ENCODE assay signal across 11 cellular contexts in genomic region chr3:52281980-52282801, GRCh38. TPM values are rescaled to one million over a fixed set of nuclear protein-coding genes. Genes with fewer than 3 reads are reported as not detected.
DNase-seq lines count a peak whose midpoint lies in the region; ATAC-seq and TF ChIP-seq lines count a peak whose summit lies in the region.
"Had no signal": no experiment of that assay in that cellular context is flagged by ENCODE, and none has a peak within 500 bp of the region (broad histone marks: within the 10 kb centered on the region; RNA-seq: fewer than 3 reads in every experiment).

No MANE protein-coding gene starts in this region.

- no peak for TF ChIP-seq EP300 in transverse colon (IDR thresholded peaks at IDR 0.05; ENCODE audit: low read depth)

- no peaks in the 10 kb centered on the region for H3K9me3 Mint-ChIP-seq in activated CD8-positive, alpha-beta T cell treated with anti-CD3 and anti-CD28 coated beads for 36 hours

- ATAC-seq in activated CD8-positive, alpha-beta T cell treated with anti-CD3 and anti-CD28 coated beads for 36 hours: peak; percentile 13
- ATAC-seq in GM19397 (IDR thresholded peaks at IDR 0.05; ENCODE audit: unreplicated experiment): no peak

- POLR2A ChIA-PET in activated CD8-positive, alpha-beta T cell treated with anti-CD3 and anti-CD28 coated beads for 36 hours (lab: Charles Lee): interaction anchor here (0.7 to 31.0 kb wide), 8 partner anchors 9 to 430 kb away, joined by 3 to 949 read pairs (median 4); partner anchors contain the start of genes NISCH, PPM1M, TLR9 and TWF2

- no peak for TF ChIP-seq POLR2A in transverse colon (IDR thresholded peaks at IDR 0.05)

- H3K27ac ChIP-seq in left ventricle myocardium inferior (replicated peaks) (peak overlapping the region; percentile 25), right atrium auricular region (peak overlapping the region in 1 of 2 donors; percentile 12), transverse colon (peak overlapping the region; percentile 42 to 99 (median 54))

- H3K27me3 Mint-ChIP-seq in activated CD8-positive, alpha-beta T cell treated with anti-CD3 and anti-CD28 coated beads for 36 hours: no peaks in the 10 kb centered on the region

- peaks cover 56% of the 10 kb centered on the region for H3K4me1 Mint-ChIP-seq in activated CD8-positive, alpha-beta T cell treated with anti-CD3 and anti-CD28 coated beads for 36 hours (ENCODE audit: low read depth)

- TF ChIP-seq CTCF in left ventricle myocardium inferior (IDR thresholded peaks at IDR 0.05; ENCODE audit: borderline replicate concordance) (no peak), right atrium auricular region (IDR thresholded peaks at IDR 0.05) (no peak), transverse colon (IDR thresholded peaks at IDR 0.05) (no peak)
- no peak for TF ChIP-seq CTCF in activated CD8-positive, alpha-beta T cell treated with anti-CD3 and anti-CD28 coated beads for 36 hours (IDR thresholded peaks at IDR 0.05)

- peak overlapping the region; percentile 53 for H3K4me3 Mint-ChIP-seq in activated CD8-positive, alpha-beta T cell treated with anti-CD3 and anti-CD28 coated beads for 36 hours

- no peaks in the 10 kb centered on the region for H3K36me3 ChIP-seq in left ventricle myocardium inferior
- no peaks in the 10 kb centered on the region for H3K36me3 ChIP-seq in right atrium auricular region
- no peaks in the 10 kb centered on the region for H3K36me3 ChIP-seq in transverse colon

- intact Hi-C loops in left ventricle myocardium inferior (cut with micrococcal nuclease) (no loop called here), transverse colon (cut with DNase I; ENCODE audit: low total_unique reads) (loop anchor here (10.0 kb wide), 1 partner anchor 1947 kb away; no protein-coding TSS in a partner anchor)
- intact Hi-C loops in activated CD8-positive, alpha-beta T cell treated with anti-CD3 and anti-CD28 coated beads for 36 hours (cut with micrococcal nuclease): no loop called here

- DNase-seq in left ventricle myocardium inferior: no peak
- DNase-seq in right atrium auricular region (ENCODE audit: low spot score): no peak
- DNase-seq in activated CD8-positive, alpha-beta T cell treated with anti-CD3 and anti-CD28 coated beads for 36 hours: peak; percentile 70
- peak; percentile 25 for DNase-seq in fibroblast of peridontal ligament (ENCODE audit: extremely low read depth)
- no peak for DNase-seq in transverse colon
- DNase-seq in 8988T: no peak
- no peak for DNase-seq in SHP77 (lab: John Stamatoyannopoulos, UW)
- DNase-seq: C1 segment of cervical spinal cord, mammary epithelial cell, NCI-H774 had no signal

- H3K4me1 ChIP-seq in left ventricle myocardium inferior (peaks cover 47% of the 10 kb centered on the region), right atrium auricular region (peaks cover 0 to 39% of the 10 kb centered on the region in 2 donors), transverse colon (peaks cover 13 to 66% (median 24%) of the 10 kb centered on the region in 4 donors)

- no peak overlapping the region for H3K4me3 ChIP-seq in left ventricle myocardium inferior
- H3K4me3 ChIP-seq in right atrium auricular region: no peak overlapping the region
- no peak overlapping the region for H3K4me3 ChIP-seq in transverse colon

- H3K27ac Mint-ChIP-seq in activated CD8-positive, alpha-beta T cell treated with anti-CD3 and anti-CD28 coated beads for 36 hours: peak overlapping the region; percentile 80

- in situ Hi-C loops in transverse colon (cut with MboI; ENCODE audit: low pct_ligation_motif_present in 1 of 4, low pct_unique_long_range_greater_than_20kb in 1 of 4, low sequenced_read_pairs in 3 of 4): loop anchor here in 1 of 4 donors (10.0 kb wide), 1 partner anchor 47 kb away; the partner anchor contains the start of gene TWF2

- H3K27me3 ChIP-seq in left ventricle myocardium inferior (ENCODE audit: low read depth) (no peaks in the 10 kb centered on the region), right atrium auricular region (no peaks in the 10 kb centered on the region), transverse colon (no peaks in the 10 kb centered on the region)

- 54 to 55% methylated on average over 5 to 8 of the region's 8 CpGs for WGBS in transverse colon (ENCODE audit: low coverage in 1 of 2), 2 donors

- H3K9me3 ChIP-seq in left ventricle myocardium inferior (replicated peaks): no peaks in the 10 kb centered on the region
- H3K9me3 ChIP-seq in right atrium auricular region: no peaks in the 10 kb centered on the region
- no peaks in the 10 kb centered on the region for H3K9me3 ChIP-seq in transverse colon

- CTCF ChIA-PET in activated CD8-positive, alpha-beta T cell treated with anti-CD3 and anti-CD28 coated beads for 36 hours (lab: Charles Lee): interaction anchor here (0.8 to 10.1 kb wide), 11 partner anchors 7 to 62 kb away, joined by 3 to 93 read pairs (median 5); partner anchors contain the start of gene TWF2

- H3K36me3 Mint-ChIP-seq in activated CD8-positive, alpha-beta T cell treated with anti-CD3 and anti-CD28 coated beads for 36 hours (ENCODE audit: low read depth): peaks cover 39% of the 10 kb centered on the region

RNA-seq across cellular contexts. Expression of gene WDR82, which starts 3.7 kb away (rescaled TPM):
- 61.6 TPM for total RNA-seq in left ventricle myocardium inferior
- total RNA-seq in right atrium auricular region: 10 to 100 TPM; 43.2 to 43.8 TPM
- total RNA-seq in activated CD8-positive, alpha-beta T cell treated with anti-CD3 and anti-CD28 coated beads for 36 hours: 100 to 1,000 TPM; 103 to 105 TPM
- total RNA-seq in transverse colon: 10 to 100 TPM; 14.6 to 44.9 (median 40.8) TPM

RNA-seq across cellular contexts. Expression of gene GLYCTK, which starts 5.4 kb away (rescaled TPM):
- total RNA-seq in left ventricle myocardium inferior: 4.0 TPM
- 1 to 10 TPM; 2.0 to 5.4 TPM for total RNA-seq in right atrium auricular region
- 10 to 100 TPM; 21.6 to 21.9 TPM for total RNA-seq in activated CD8-positive, alpha-beta T cell treated with anti-CD3 and anti-CD28 coated beads for 36 hours
- total RNA-seq in transverse colon: 100 to 1,000 TPM in 1 of 4 donors, 10 to 100 TPM in 3; 43.7 to 118 (median 73.7) TPM

RNA-seq across cellular contexts. Expression of gene DNAH1, which starts 33.9 kb away (rescaled TPM):
- total RNA-seq in left ventricle myocardium inferior: 2.2 TPM
- 1 to 10 TPM; 1.5 to 2.5 TPM for total RNA-seq in right atrium auricular region
- total RNA-seq in activated CD8-positive, alpha-beta T cell treated with anti-CD3 and anti-CD28 coated beads for 36 hours: 10 to 100 TPM in 1 of 2 experiments, 1 to 10 TPM in 1; 9.2 to 10.2 TPM
- total RNA-seq in transverse colon: 100 to 1,000 TPM in 1 of 4 donors, 10 to 100 TPM in 3; 17.6 to 102 (median 26.3) TPM

RNA-seq across cellular contexts. Expression of gene PPM1M, which starts 36.6 kb away (rescaled TPM):
- total RNA-seq in left ventricle myocardium inferior: 9.2 TPM
- total RNA-seq in right atrium auricular region: 1 to 10 TPM; 5.7 to 8.1 TPM
- 100 to 1,000 TPM in 1 of 2 experiments, 10 to 100 TPM in 1; 94.3 to 100 TPM for total RNA-seq in activated CD8-positive, alpha-beta T cell treated with anti-CD3 and anti-CD28 coated beads for 36 hours
- total RNA-seq in transverse colon: 1 to 10 TPM; 2.0 to 8.4 (median 6.2) TPM

RNA-seq across cellular contexts. Expression of gene TWF2, which starts 43.2 kb away (rescaled TPM):
- total RNA-seq in left ventricle myocardium inferior: 115 TPM
- 10 to 100 TPM; 54.4 to 58.6 TPM for total RNA-seq in right atrium auricular region
- total RNA-seq in activated CD8-positive, alpha-beta T cell treated with anti-CD3 and anti-CD28 coated beads for 36 hours: 100 to 1,000 TPM; 137 TPM
- 10 to 100 TPM; 29.9 to 82.7 (median 61.0) TPM for total RNA-seq in transverse colon

Comparison
In these comparisons a context has a peak if more than half of its experiments do, and no peak if none do; other contexts are left out.
1. DNase-seq: peak in activated CD8-positive, alpha-beta T cell treated with anti-CD3 and anti-CD28 coated beads for 36 hours (single experiment) and fibroblast of peridontal ligament (single experiment); none in left ventricle myocardium inferior (single experiment), right atrium auricular region (single experiment), transverse colon (single experiment), 8988T (single experiment) and SHP77 (0 of 2).